Comparison of ENCODE assay signal across 13 cellular contexts in the genomic region with DNA sequence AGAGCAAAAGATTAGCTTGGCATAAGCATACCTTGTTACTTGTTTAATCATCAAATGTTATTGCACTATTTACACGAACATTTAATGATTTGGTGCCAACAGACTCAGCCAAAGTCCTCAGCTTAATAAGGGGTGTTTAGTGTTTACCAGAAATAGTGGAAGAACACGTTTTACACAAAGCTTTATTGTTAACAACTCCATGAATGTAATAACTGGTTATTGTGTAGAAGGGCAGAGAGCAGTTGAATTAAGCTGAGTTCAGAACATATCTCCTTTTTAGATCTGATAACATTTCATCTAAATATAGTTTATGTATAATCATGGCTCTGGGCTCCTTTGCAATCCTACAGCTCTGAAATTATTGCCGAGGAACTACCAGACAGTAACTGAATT.
DNase-seq lines count a peak whose midpoint lies in the region; ATAC-seq, FAIRE-seq and TF ChIP-seq lines count a peak whose summit lies in the region.
"Had no signal": no experiment of that assay in that cellular context is flagged by ENCODE, and none has a peak within 500 bp of the region (broad histone marks: within the 10 kb centered on the region; RNA-seq: fewer than 3 reads in every experiment).

No MANE protein-coding gene starts in this region.

- no peak for TF ChIP-seq CTCF in pancreas (IDR thresholded peaks at IDR 0.05)
- TF ChIP-seq CTCF in vagina (IDR thresholded peaks at IDR 0.05): no peak

- H3K4me3 ChIP-seq in pancreas (no peak overlapping the region), MG63 (no peak overlapping the region), vagina (no peak overlapping the region)
- H3K4me3 ChIP-seq: gastroesophageal sphincter had no signal

- FAIRE-seq in colon (lab: Jason Lieb, UNC) (peak; percentile 83), pancreas (lab: Jason Lieb, UNC) (peak; percentile 66)

- peaks cover 0 to 5% (median 0%) of the 10 kb centered on the region in 3 donors for H3K4me1 ChIP-seq in pancreas
- peaks cover 17% of the 10 kb centered on the region for H3K4me1 ChIP-seq in vagina

- peak overlapping the region in 2 of 4 donors; percentile 26 to 49 for H3K27ac ChIP-seq in pancreas
- no peak overlapping the region for H3K27ac ChIP-seq in vagina
- H3K27ac ChIP-seq: gastroesophageal sphincter had no signal

- H3K9me3 ChIP-seq in pancreas: no peaks in the 10 kb centered on the region
- no peaks in the 10 kb centered on the region; the same call in 1 of the 2 replicates for H3K9me3 ChIP-seq in MG63
- no peaks in the 10 kb centered on the region for H3K9me3 ChIP-seq in vagina
- H3K9me3 ChIP-seq: gastroesophageal sphincter had no signal

- H3K27me3 ChIP-seq in pancreas (no peaks in the 10 kb centered on the region), MG63 (no peaks in the 10 kb centered on the region), vagina (no peaks in the 10 kb centered on the region)
- H3K27me3 ChIP-seq: gastroesophageal sphincter had no signal

- WGBS in pancreas, 2 donors: 17 to 20% methylated on average over 3 of the region's 3 CpGs

- intact Hi-C loops in pancreas (cut with DNase I): no loop called here
- intact Hi-C loops in vagina (cut with DNase I): no loop called here

- TF ChIP-seq POLR2A in vagina (IDR thresholded peaks at IDR 0.05): no peak

- H3K36me3 ChIP-seq in pancreas (no peaks in the 10 kb centered on the region), MG63 (no peaks in the 10 kb centered on the region), vagina (no peaks in the 10 kb centered on the region)
- H3K36me3 ChIP-seq: gastroesophageal sphincter had no signal

- peak; percentile 89 for DNase-seq in HT-29 (ENCODE audit: low spot score)
- peak; percentile 71 for DNase-seq in NCI-H2227 treated with DMSO at 0.1 percent for 48 hours (lab: John Stamatoyannopoulos, UW)
- no peak for DNase-seq in pancreas
- no peak for DNase-seq in GOT3 (lab: John Stamatoyannopoulos, UW)
- no peak for DNase-seq in MG63
- DNase-seq in vagina (ENCODE audit: extremely low spot score in 2 of 2): no peak
- DNase-seq in NAMALWA (ENCODE audit: low spot score): no peak
- DNase-seq: activated CD4-positive, alpha-beta T cell treated with anti-CD3 and anti-CD28 coated beads, Interleukin-2, amount 50 U/mL, for 1 hour; activated T-cell treated with anti-CD3 and anti-CD28 coated beads, Interleukin-2, amount 50 U/mL, for 4 hours; AML-193; NCI-H187 had no signal

- ATAC-seq in pancreas: peak; percentile 52 to 86 (median 74)
- ATAC-seq: gastroesophageal sphincter had no signal

Comparison
In these comparisons a context has a peak if more than half of its experiments do, and no peak if none do; other contexts are left out.
1. DNase-seq: peak in HT-29 (single experiment) and NCI-H2227 treated with DMSO at 0.1 percent for 48 hours (single experiment); none in pancreas (0 of 6), GOT3 (single experiment), MG63 (single experiment), vagina (0 of 2) and NAMALWA (single experiment).